In the genomic region with DNA sequence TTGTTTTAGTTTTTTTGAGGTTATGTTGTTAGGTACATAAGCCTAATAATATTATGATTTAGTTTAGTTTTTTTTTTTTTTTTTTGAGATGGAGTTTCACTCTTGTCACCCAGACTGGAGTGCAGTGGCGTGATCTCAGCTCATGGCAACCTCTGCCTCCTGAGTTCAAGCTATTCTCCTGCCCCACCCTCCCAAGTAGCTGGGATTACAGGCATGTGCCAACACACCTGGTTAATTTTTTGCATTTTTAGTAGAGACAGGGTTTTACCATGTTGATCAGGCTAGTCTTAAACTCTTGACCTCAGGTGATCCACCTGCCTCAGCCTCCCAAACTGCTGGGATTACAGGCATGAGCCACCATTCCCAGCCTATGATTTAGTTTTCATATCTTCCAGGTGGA, we compare ENCODE assay signal across 13 cellular contexts. TPM values are rescaled to one million over a fixed set of nuclear protein-coding genes. Genes with fewer than 3 reads are reported as not detected.
DNase-seq lines count a peak whose midpoint lies in the region; ATAC-seq, FAIRE-seq and TF ChIP-seq lines count a peak whose summit lies in the region.
"Not testable (repeated sequence)": the region's sequence is repeated elsewhere in the genome, so short reads cannot be mapped to it uniquely, and the experiment has no call there.
"Had no signal": no experiment of that assay in that cellular context is flagged by ENCODE, and none has a peak within 500 bp of the region (broad histone marks: within the 10 kb centered on the region; RNA-seq: fewer than 3 reads in every experiment).

No MANE protein-coding gene starts in this region.

- not testable (repeated sequence) for H4K20me1 ChIP-seq in H1 (replicated peaks in 1 of 2; ENCODE audit: control insufficient read depth in 1 of 2, insufficient read depth in 2 of 2, low read length in 2 of 2)

- not testable (repeated sequence) for H3K79me1 ChIP-seq in H1 (ENCODE audit: low read depth, low read length)

- H2BK15ac ChIP-seq in H1 (ENCODE audit: low read length) = not testable (repeated sequence)

- not testable (repeated sequence) for H3K18ac ChIP-seq in H1 (ENCODE audit: extremely low read depth, low read length)

- not testable (repeated sequence) for H3K23ac ChIP-seq in H1 (ENCODE audit: insufficient read length)

- H3K4me1 Mint-ChIP-seq in WTC11 = peaks cover 77% of the 10 kb centered on the region

- not testable (repeated sequence) for TF ChIP-seq EP300 in H1 (IDR thresholded peaks at IDR 0.05; ENCODE audit: borderline replicate concordance in 1 of 2, low read depth in 2 of 2, low read length in 2 of 2)

- H3K9me3 Mint-ChIP-seq in WTC11 = peaks cover 17% of the 10 kb centered on the region

- WGBS in HUES64 = 74% methylated on average over 1 of the region's 1 CpG
- 100% methylated on average over 1 of the region's 1 CpG; no CpG with 5 or more reads in 1 of the 2 experiments for WGBS in H1 (ENCODE audit: extremely low coverage in 1 of 2, insufficient coverage in 1 of 2, insufficient read length in 1 of 2, insufficient replicate concordance in 2 of 2, low coverage in 1 of 2, low lambda C conversion rate in 2 of 2, missing lambda C conversion rate in 1 of 2), 2 experiments
- WGBS in esophagus squamous epithelium, 2 donors = 46 to 69% methylated on average over 1 of the region's 1 CpG

- POLR2A ChIA-PET in WTC11 (lab: Charles Lee) = not testable (repeated sequence)
- POLR2A ChIA-PET in H1 (lab: Charles Lee; ENCODE audit: partially characterized antibody) = interaction anchor here (2.3 kb wide), 1 partner anchor 13 kb away, joined by 9 read pairs; no protein-coding TSS in a partner anchor

- H2AK5ac ChIP-seq in H1 (ENCODE audit: low read depth, low read length) = not testable (repeated sequence)

- not testable (repeated sequence) for H3K4ac ChIP-seq in H1 (replicated peaks; ENCODE audit: insufficient read length, low read depth, low read length)

- not testable (repeated sequence) for H4K8ac ChIP-seq in H1 (ENCODE audit: extremely low read depth, insufficient read depth, low read length)

- peak overlapping the region; percentile 79; the same call in 1 of the 2 replicates for H2BK5ac ChIP-seq in H1 (ENCODE audit: low read depth, low read length)

- peak overlapping the region; percentile 53 for H3K9ac ChIP-seq in ES-I3 (ENCODE audit: low read depth, low read length)
- H3K9ac ChIP-seq in HUES64 (ENCODE audit: low read depth, low read length) = 0 out of 2 replicates have a peak overlapping the region, but pooled peaks have one; percentile 19
- H3K9ac ChIP-seq in H1 (replicated peaks in 1 of 4; ENCODE audit: extremely low read depth in 1 of 4, low read depth in 3 of 4, low read length in 3 of 4) = not testable (repeated sequence)
- H3K9ac ChIP-seq in iPS-20b (ENCODE audit: low read depth, low read length) = peak overlapping the region; percentile 43; the same call in 1 of the 2 replicates

- H3K36me3 ChIP-seq in ES-I3 (ENCODE audit: insufficient read depth, low read length); HUES64 (ENCODE audit: insufficient read depth, low read length); H1 (ENCODE audit: control insufficient read depth in 2 of 4, insufficient read depth in 4 of 4, low read length in 3 of 4); iPS-20b (ENCODE audit: insufficient read depth, low read depth, low read length); mucosa of descending colon (ENCODE audit: low read depth): not testable (repeated sequence)
- peaks cover 0 to 15% (median 0%) of the 10 kb centered on the region in 3 donors for H3K36me3 ChIP-seq in esophagus squamous epithelium

- H4K5ac ChIP-seq in H1 (ENCODE audit: insufficient read length, low read depth, low read length) = not testable (repeated sequence)

- H3K79me2 ChIP-seq in H1 (ENCODE audit: control insufficient read depth in 1 of 2, insufficient read depth in 2 of 2, low read length in 2 of 2) = not testable (repeated sequence)

- H3K23me2 ChIP-seq in H1 (ENCODE audit: low read depth, low read length) = not testable (repeated sequence)

- H2BK20ac ChIP-seq in H1 (ENCODE audit: low read length) = peak overlapping the region; percentile 69; the same call in 1 of the 2 replicates

- not testable (repeated sequence) for TF ChIP-seq POLR2A in H1 (IDR thresholded peaks at IDR 0.05; ENCODE audit: control extremely low read depth in 1 of 2, low read depth in 2 of 2, low read length in 2 of 2); esophagus squamous epithelium (IDR thresholded peaks at IDR 0.05)

- H3K27me3 ChIP-seq in HUES64 (ENCODE audit: insufficient read depth, low read length); H1 (replicated peaks in 1 of 4; ENCODE audit: control insufficient read depth in 3 of 4, extremely low read depth in 1 of 4, insufficient read depth in 3 of 4, low read length in 3 of 4); esophagus squamous epithelium; iPS-20b (ENCODE audit: insufficient read depth, low read length): not testable (repeated sequence)

- not testable (repeated sequence) for H4K91ac ChIP-seq in H1 (replicated peaks; ENCODE audit: insufficient read length, low read length)

- intact Hi-C loops in esophagus squamous epithelium (cut with DNase I); mucosa of descending colon (cut with DNase I, micrococcal nuclease): not testable (repeated sequence)

- not testable (repeated sequence) for H2BK120ac ChIP-seq in H1 (replicated peaks; ENCODE audit: low read depth, low read length)

- H3K14ac ChIP-seq in H1 (ENCODE audit: insufficient read length) = not testable (repeated sequence)

- H3K4me3 ChIP-seq in HUES64 (ENCODE audit: low read length) = peak overlapping the region; percentile 16; the same call in 1 of the 2 replicates
- not testable (repeated sequence) for H3K4me3 ChIP-seq in H1 (ENCODE audit: extremely low read depth in 1 of 4, insufficient read depth in 2 of 4, low read depth in 3 of 4, low read length in 4 of 4); esophagus squamous epithelium; iPS-20b (ENCODE audit: low read length); mucosa of descending colon

- not testable (repeated sequence) for H3K9me3 ChIP-seq in ES-I3 (ENCODE audit: control insufficient read depth, insufficient read depth, low read length); HUES64 (ENCODE audit: insufficient read depth, low read depth, low read length); H1 (ENCODE audit: insufficient read depth in 2 of 2, low read depth in 1 of 2, low read length in 1 of 2); esophagus squamous epithelium; iPS-20b (ENCODE audit: insufficient read depth, low read depth, low read length); mucosa of descending colon

- H3K36me3 Mint-ChIP-seq in WTC11 = peaks cover 36% of the 10 kb centered on the region

- H2BK12ac ChIP-seq in H1 (ENCODE audit: low read depth, low read length) = not testable (repeated sequence)

- DNase-seq in WTC11 (ENCODE audit: low spot score); H1 (ENCODE audit: low read depth in 1 of 2, low spot score in 2 of 2); esophagus squamous epithelium (lab: John Stamatoyannopoulos, UW): not testable (repeated sequence)
- peak in 2 of 3 donors; percentile 34 to 40 for DNase-seq in mucosa of descending colon

- CTCF ChIA-PET in WTC11 (lab: Charles Lee) = interaction anchor here (1.2 to 2.3 kb wide), 2 partner anchors 37 to 123 kb away, joined by 3 to 8 read pairs; no protein-coding TSS in a partner anchor
- CTCF ChIA-PET in H1 (lab: Charles Lee; ENCODE audit: partially characterized antibody) = not testable (repeated sequence)

- not testable (repeated sequence) for H3K56ac ChIP-seq in H1 (replicated peaks; ENCODE audit: insufficient read length, low read depth, low read length)

- not testable (repeated sequence) for TF ChIP-seq CTCF in WTC11 (IDR thresholded peaks at IDR 0.05); H1 (IDR thresholded peaks at IDR 0.05; ENCODE audit: control extremely low read depth in 1 of 3, insufficient read depth in 1 of 3, low read depth in 1 of 3, low read length in 3 of 3); esophagus squamous epithelium (IDR thresholded peaks at IDR 0.05); mucosa of descending colon (IDR thresholded peaks at IDR 0.05)

- H3K27me3 Mint-ChIP-seq in WTC11 (ENCODE audit: low read depth) = not testable (repeated sequence)

- not testable (repeated sequence) for TF ChIP-seq RAD21 in H1 (IDR thresholded peaks at IDR 0.05 in 1 of 2, conservative IDR thresholded peaks at IDR 0.05 in 1 of 2; ENCODE audit: low read depth in 2 of 2, low read length in 2 of 2)

- ATAC-seq in WTC11 = not testable (repeated sequence)
- peak; percentile 83 for ATAC-seq in mucosa of descending colon

- H3K4me2 ChIP-seq in H1 (ENCODE audit: insufficient read depth in 1 of 2, low read depth in 2 of 2, low read length in 2 of 2) = peak overlapping the region in 1 of 2 experiments; percentile 42; a peak in 2 of 4 replicates

- peak overlapping the region; percentile 98 for H3K27ac Mint-ChIP-seq in WTC11

- H2AFZ ChIP-seq in H1 (ENCODE audit: low read length) = not testable (repeated sequence)

- FAIRE-seq in H1 (lab: Jason Lieb, UNC) = not testable (repeated sequence)

- H3K27ac ChIP-seq in HUES64 (ENCODE audit: low read depth, low read length) (peak overlapping the region; percentile 68; the same call in 1 of the 2 replicates), esophagus squamous epithelium (peak overlapping the region in 3 of 4 donors; percentile 70 to 90 (median 76))
- H3K27ac ChIP-seq in H1 (ENCODE audit: low read depth, low read length); iPS-20b (ENCODE audit: low read length): not testable (repeated sequence)

- peaks cover 20% of the 10 kb centered on the region for H3K4me1 ChIP-seq in ES-I3 (ENCODE audit: insufficient read depth, low read length)
- H3K4me1 ChIP-seq in HUES64 (ENCODE audit: insufficient read depth, low read length) = peaks cover 32% of the 10 kb centered on the region
- peaks cover 0 to 17% (median 14%) of the 10 kb centered on the region in 4 experiments; a peak in 5 of 7 replicates for H3K4me1 ChIP-seq in H1 (replicated peaks in 1 of 4; ENCODE audit: control insufficient read depth in 3 of 4, insufficient read depth in 4 of 4, low read length in 3 of 4)
- H3K4me1 ChIP-seq in esophagus squamous epithelium = peaks cover 0 to 31% (median 0%) of the 10 kb centered on the region in 3 donors
- peaks cover 23% of the 10 kb centered on the region for H3K4me1 ChIP-seq in iPS-20b (ENCODE audit: insufficient read depth, low read length)
- H3K4me1 ChIP-seq in mucosa of descending colon (ENCODE audit: low read depth) = not testable (repeated sequence)

- H3K4me3 Mint-ChIP-seq in WTC11 = peak overlapping the region; percentile 77

RNA-seq across cellular contexts. Expression of gene ABHD12B, which starts 25.2 kb away (rescaled TPM):
- 7.7 TPM for polyA plus RNA-seq in HUES64 (2013, experiment 1 of 2)
- 9.6 TPM for polyA plus RNA-seq in HUES64 (2013, experiment 2 of 2)
- total RNA-seq in WTC11 (2021) (145 to 156 TPM (median 146 TPM) in 3 replicates), esophagus squamous epithelium (under 1 TPM in 1 of 4 donors, not detected in 3; 0.53 TPM), mucosa of descending colon (10 to 100 TPM in 2 of 3 donors, 1 to 10 TPM in 1; 3.1 to 16.2 (median 14.2) TPM)
- 102 and 110 TPM in 2 replicates for total RNA-seq in H1 (2021; fragmentation: NEBNext Ultra II Directional; extraction: Animal tissue kit (Norgen Biotek cat#: 25700))
- polyA plus RNA-seq in H1 (2011; rRNA removed) = 3.9 and 4.0 TPM in 2 replicates
- polyA plus RNA-seq in H1 (2011; cell fraction: cytosol; rRNA removed) = 5.3 TPM
- polyA plus RNA-seq in H1 (2011; cell fraction: nucleus; rRNA removed) = 3.1 TPM
- polyA plus RNA-seq in H1 (2012, experiment 1 of 2) = 5.1 to 10.9 TPM (median 6.5 TPM) in 4 replicates
- 4.8 TPM for polyA plus RNA-seq in H1 (2012, experiment 2 of 2)
- polyA plus RNA-seq in H1 (2013, experiment 1 of 2) = 17.7 TPM
- polyA plus RNA-seq in H1 (2013, experiment 2 of 2) = 16.7 TPM
- 2.7 TPM in 2 replicates for polyA minus RNA-seq in H1 (2011; rRNA and poly(A)+ RNA removed)
- polyA minus RNA-seq in H1 (2011; cell fraction: cytosol; rRNA and poly(A)+ RNA removed) = 53.6 TPM
- polyA minus RNA-seq in H1 (2011; cell fraction: nucleus; rRNA and poly(A)+ RNA removed) = 3.5 TPM
- total RNA-seq: CD4-positive, alpha-beta memory T cell; G401; GM12878; H4; HT-29 had no signal
- polyA plus RNA-seq: CD4-positive, alpha-beta memory T cell; GM12878; IMR-90 had no signal

RNA-seq across cellular contexts. Expression of gene PYGL, which starts 47.3 kb away (rescaled TPM):
- polyA plus RNA-seq in HUES64 (2013, experiment 1 of 2) = 23.5 TPM
- polyA plus RNA-seq in HUES64 (2013, experiment 2 of 2) = 30.4 TPM
- total RNA-seq in WTC11 (2021) (81.0 to 107 TPM (median 101 TPM) in 3 replicates), esophagus squamous epithelium (100 to 1,000 TPM in 2 of 4 donors, 10 to 100 TPM in 2; 69.7 to 158 (median 91.0) TPM), mucosa of descending colon (10 to 100 TPM; 31.0 to 43.7 (median 41.4) TPM)
- 46.6 and 50.5 TPM in 2 replicates for total RNA-seq in H1 (2021; fragmentation: NEBNext Ultra II Directional; extraction: Animal tissue kit (Norgen Biotek cat#: 25700))
- 26.1 and 26.7 TPM in 2 replicates for polyA plus RNA-seq in H1 (2011; rRNA removed)
- polyA plus RNA-seq in H1 (2011; cell fraction: cytosol; rRNA removed) = 33.1 TPM
- 30.8 TPM for polyA plus RNA-seq in H1 (2011; cell fraction: nucleus; rRNA removed)
- 37.3 to 42.5 TPM (median 41.9 TPM) in 4 replicates for polyA plus RNA-seq in H1 (2012, experiment 1 of 2)
- polyA plus RNA-seq in H1 (2012, experiment 2 of 2) = 6.0 TPM
- 47.6 TPM for polyA plus RNA-seq in H1 (2013, experiment 1 of 2)
- polyA plus RNA-seq in H1 (2013, experiment 2 of 2) = 46.0 TPM
- 27.4 and 33.6 TPM in 2 replicates for polyA minus RNA-seq in H1 (2011; rRNA and poly(A)+ RNA removed)
- polyA minus RNA-seq in H1 (2011; cell fraction: cytosol; rRNA and poly(A)+ RNA removed) = 27.2 TPM
- 23.3 TPM for polyA minus RNA-seq in H1 (2011; cell fraction: nucleus; rRNA and poly(A)+ RNA removed)
- polyA plus RNA-seq: CD4-positive, alpha-beta memory T cell had no signal
